ENCODE assay signal across 1 cellular context in genomic region chr4:78939667-78940008, GRCh38.
TF ChIP-seq lines count a peak whose summit lies in the region.

No MANE protein-coding gene starts in this region.

TF ChIP-seq in K562, 482 proteins besides CTCF, POLR2A, EP300 and RAD21 (continued from another document):
- TF ChIP-seq ZNF592 (IDR thresholded peaks at IDR 0.05) (no peak), NR2F6 (CRISPR knock-in tag; IDR thresholded peaks at IDR 0.05) (no peak), ZNF165 (CRISPR knock-in tag; IDR thresholded peaks at IDR 0.05; ENCODE audit: borderline replicate concordance) (no peak), ZNF124 (CRISPR knock-in tag; IDR thresholded peaks at IDR 0.05) (no peak), ATF1 (CRISPR knock-in tag; IDR thresholded peaks at IDR 0.05) (no peak), ATF1 (tag; IDR thresholded peaks at IDR 0.05) (0 out of 2 replicates have a peak, but pooled peaks have one; percentile 72), FOS (IDR thresholded peaks at IDR 0.05; ENCODE audit: extremely low read depth, insufficient read length) (no peak), ZNF398 (CRISPR knock-in tag; IDR thresholded peaks at IDR 0.05) (no peak), NCOR1 (IDR thresholded peaks at IDR 0.05) (no peak), PRDM10 (IDR thresholded peaks at IDR 0.05; ENCODE audit: partially characterized antibody) (no peak), MBD2 (IDR thresholded peaks at IDR 0.05; ENCODE audit: borderline replicate concordance, low read depth) (no peak), NFRKB (IDR thresholded peaks at IDR 0.05; ENCODE audit: low read depth) (peak; percentile 45; the same call in 1 of the 2 replicates), TRIM24 (IDR thresholded peaks at IDR 0.05) (no peak), RUNX1 (IDR thresholded peaks at IDR 0.05; ENCODE audit: low read depth) (no peak), ZNF639 (CRISPR knock-in tag; conservative IDR thresholded peaks at IDR 0.05 in 1 of 2, IDR thresholded peaks at IDR 0.05 in 1 of 2) (no peak), PHB (CRISPR knock-in tag; IDR thresholded peaks at IDR 0.05) (no peak), CBX3 (IDR thresholded peaks at IDR 0.05; ENCODE audit: borderline replicate concordance in 1 of 2, low read length in 2 of 2) (no peak), POLR2AphosphoS5 (IDR thresholded peaks at IDR 0.05; ENCODE audit: control insufficient read depth, insufficient read depth, low read depth, low read length) (no peak), RBM17 (IDR thresholded peaks at IDR 0.05; ENCODE audit: borderline replicate concordance, low read depth, low read length) (no peak), PKNOX1 (IDR thresholded peaks at IDR 0.05) (no peak), THRB (CRISPR knock-in tag; conservative IDR thresholded peaks at IDR 0.05) (no peak), ZBTB33 (CRISPR knock-in tag; IDR thresholded peaks at IDR 0.05) (no peak), ZNF586 (CRISPR knock-in tag; conservative IDR thresholded peaks at IDR 0.05) (no peak), SRSF7 (optimal IDR thresholded peaks at IDR 0.05; ENCODE audit: low read depth, low read length) (no peak), EP400 (IDR thresholded peaks at IDR 0.05) (peak; percentile 42; the same call in 1 of the 2 replicates), POLR2AphosphoS2 (IDR thresholded peaks at IDR 0.05; ENCODE audit: low read length) (no peak), KLF16 (IDR thresholded peaks at IDR 0.05) (no peak), ZKSCAN1 (IDR thresholded peaks at IDR 0.05; ENCODE audit: low read depth, low read length) (no peak), NEUROD1 (IDR thresholded peaks at IDR 0.05; ENCODE audit: borderline replicate concordance, low read depth, low read length, partially characterized antibody) (no peak), ZBTB8A (IDR thresholded peaks at IDR 0.05; ENCODE audit: partially characterized antibody) (no peak), CREB1 (IDR thresholded peaks at IDR 0.05) (no peak), CREB1 (CRISPR knock-in tag; IDR thresholded peaks at IDR 0.05) (no peak), WHSC1 (IDR thresholded peaks at IDR 0.05; ENCODE audit: low read length) (no peak), MITF (IDR thresholded peaks at IDR 0.05) (no peak), MNT (conservative IDR thresholded peaks at IDR 0.05) (peak in 1 of 2 experiments; percentile 46; a peak in 1 of 4 replicates), TGIF2 (CRISPR knock-in tag; IDR thresholded peaks at IDR 0.05) (no peak), SMARCC2 (IDR thresholded peaks at IDR 0.05; ENCODE audit: low read depth) (no peak), KAT2B (IDR thresholded peaks at IDR 0.05; ENCODE audit: low read depth, low read length) (no peak), MTA1 (IDR thresholded peaks at IDR 0.05; ENCODE audit: borderline replicate concordance) (no peak), CBFA2T3 (IDR thresholded peaks at IDR 0.05) (no peak)
